20 cellular contexts compared by ENCODE assay signal in genomic region chr15:70017025-70017424, GRCh38.
DNase-seq lines count a peak whose midpoint lies in the region; ATAC-seq, FAIRE-seq and TF ChIP-seq lines count a peak whose summit lies in the region.
"Had no signal": no experiment of that assay in that cellular context is flagged by ENCODE, and none has a peak within 500 bp of the region (broad histone marks: within the 10 kb centered on the region; RNA-seq: fewer than 3 reads in every experiment).

No MANE protein-coding gene starts in this region.

- H3K9ac ChIP-seq in Karpas-422 (ENCODE audit: low read length) (no peak overlapping the region), GM12878 (ENCODE audit: control insufficient read depth, insufficient read depth, low read length) (peak overlapping the region; percentile 74)
- H3K9ac ChIP-seq: BLaER1 treated with 17β-estradiol and CSF1 and Interleukin-3, amounts not matched to agents 10 nM and 100 nM had no signal

- FAIRE-seq in GM12878 (lab: Jason Lieb, UNC) = no peak
- FAIRE-seq: K562 had no signal

- peaks cover 5% of the 10 kb centered on the region for H3K9me3 Mint-ChIP-seq in activated CD4-positive, alpha-beta T cell treated with anti-CD3 and anti-CD28 coated beads, Interleukin-2, amount 10 ng/mL, durations not matched to agents 7 days and 5 days
- H3K9me3 Mint-ChIP-seq in stimulated activated naive B cell treated with anti-CD40 and anti-IgM and Interleukin-4, amounts not matched to agents 10 μg/mL and 1 μg/mL and 100 μg/mL, for 72 hours = peaks cover 3% of the 10 kb centered on the region in 2 donors

- no peak for ATAC-seq in GM12878
- ATAC-seq in stimulated activated naive B cell treated with anti-CD40 and anti-IgM and Interleukin-4, amounts not matched to agents 10 μg/mL and 1 μg/mL and 100 μg/mL, for 72 hours (replicated peaks) = no peak
- ATAC-seq in HG03354 (IDR thresholded peaks at IDR 0.05; ENCODE audit: poor library complexity, severe bottlenecking, unreplicated experiment) = no peak
- ATAC-seq in HG03095 (IDR thresholded peaks at IDR 0.05; ENCODE audit: unreplicated experiment) = no peak
- ATAC-seq: K562, SK-N-SH treated with all-trans-retinoic acid at 6 μM for 48 hours had no signal

- H3K36me3 ChIP-seq in Karpas-422 (ENCODE audit: insufficient read depth, low read length) = no peaks in the 10 kb centered on the region
- no peaks in the 10 kb centered on the region for H3K36me3 ChIP-seq in GM12878 (ENCODE audit: control insufficient read depth in 2 of 2, insufficient read depth in 2 of 2, low read length in 1 of 2)
- H3K36me3 ChIP-seq: BLaER1 treated with 17β-estradiol and CSF1 and Interleukin-3, amounts not matched to agents 10 nM and 100 nM; HAP-1 had no signal

- no TSS peak for BruUV-seq in GM12878 (replicated peaks; lab: Mats Ljungman, UMichigan)

- H3K27me3 ChIP-seq in Karpas-422 (ENCODE audit: low read length) = no peaks in the 10 kb centered on the region
- no peaks in the 10 kb centered on the region for H3K27me3 ChIP-seq in GM12878 (replicated peaks in 1 of 2; ENCODE audit: control insufficient read depth in 2 of 2, insufficient read depth in 2 of 2, low read length in 1 of 2)

- peak overlapping the region; percentile 38 for H3K27ac Mint-ChIP-seq in activated CD4-positive, alpha-beta T cell treated with anti-CD3 and anti-CD28 coated beads, Interleukin-2, amount 10 ng/mL, durations not matched to agents 7 days and 5 days
- peak overlapping the region; percentile 1 for H3K27ac Mint-ChIP-seq in stimulated activated naive B cell treated with anti-CD40 and anti-IgM and Interleukin-4, amounts not matched to agents 10 μg/mL and 1 μg/mL and 100 μg/mL, for 72 hours

- 0 out of 2 replicates have a peak, but pooled peaks have one; percentile 3 for TF ChIP-seq POLR2A in GM12878 (IDR thresholded peaks at IDR 0.05; ENCODE audit: low read depth, low read length)

- POLR2A ChIA-PET in activated CD4-positive, alpha-beta T cell treated with anti-CD3 and anti-CD28 coated beads, Interleukin-2, amount 10 ng/mL, durations not matched to agents 7 days and 5 days (lab: Charles Lee) = no interaction called here
- POLR2A ChIA-PET in GM12878 (lab: Charles Lee) = interaction anchor here (0.9 to 1.4 kb wide), 3 partner anchors 9 to 31 kb away, joined by 3 to 6 read pairs (median 6); no protein-coding TSS in a partner anchor

- RAD21 ChIA-PET in GM12878 (lab: Charles Lee; ENCODE audit: unreplicated experiment) = interaction anchor here (0.7 to 4.2 kb wide), 4 partner anchors 11 to 82 kb away, joined by 3 to 29 read pairs (median 6); partner anchors contain the start of gene TLE3

- in situ Hi-C loops in GM12878 (cut with MboI) = no loop called here

- H3K4me3 Mint-ChIP-seq in activated CD4-positive, alpha-beta T cell treated with anti-CD3 and anti-CD28 coated beads, Interleukin-2, amount 10 ng/mL, durations not matched to agents 7 days and 5 days = no peak overlapping the region
- no peak overlapping the region for H3K4me3 Mint-ChIP-seq in stimulated activated naive B cell treated with anti-CD40 and anti-IgM and Interleukin-4, amounts not matched to agents 10 μg/mL and 1 μg/mL and 100 μg/mL, for 72 hours
- H3K4me3 Mint-ChIP-seq: CD8-positive, alpha-beta memory T cell had no signal

- H3K27ac ChIP-seq in Karpas-422 (ENCODE audit: low read length) (no peak overlapping the region), GM12878 (ENCODE audit: control insufficient read depth, insufficient read depth) (peak overlapping the region; percentile 84)
- H3K27ac ChIP-seq: BLaER1 treated with 17β-estradiol and CSF1 and Interleukin-3, amounts not matched to agents 10 nM and 100 nM had no signal

- H3K4me1 Mint-ChIP-seq in activated CD4-positive, alpha-beta T cell treated with anti-CD3 and anti-CD28 coated beads, Interleukin-2, amount 10 ng/mL, durations not matched to agents 7 days and 5 days = peaks cover 14% of the 10 kb centered on the region
- H3K4me1 Mint-ChIP-seq in stimulated activated naive B cell treated with anti-CD40 and anti-IgM and Interleukin-4, amounts not matched to agents 10 μg/mL and 1 μg/mL and 100 μg/mL, for 72 hours = peaks cover 44% of the 10 kb centered on the region in 2 donors

- H4K20me1 ChIP-seq in Karpas-422 (ENCODE audit: insufficient read depth, low read depth, low read length) = no peaks in the 10 kb centered on the region
- H4K20me1 ChIP-seq in GM12878 (ENCODE audit: control insufficient read depth, insufficient read depth) = no peaks in the 10 kb centered on the region

- peaks cover 19% of the 10 kb centered on the region for H3K27me3 Mint-ChIP-seq in activated CD4-positive, alpha-beta T cell treated with anti-CD3 and anti-CD28 coated beads, Interleukin-2, amount 10 ng/mL, durations not matched to agents 7 days and 5 days
- peaks cover 21 to 22% of the 10 kb centered on the region in 2 donors for H3K27me3 Mint-ChIP-seq in stimulated activated naive B cell treated with anti-CD40 and anti-IgM and Interleukin-4, amounts not matched to agents 10 μg/mL and 1 μg/mL and 100 μg/mL, for 72 hours

- peaks cover under 1% of the 10 kb centered on the region for H3K36me3 Mint-ChIP-seq in activated CD4-positive, alpha-beta T cell treated with anti-CD3 and anti-CD28 coated beads, Interleukin-2, amount 10 ng/mL, durations not matched to agents 7 days and 5 days (ENCODE audit: low read depth)
- H3K36me3 Mint-ChIP-seq in stimulated activated naive B cell treated with anti-CD40 and anti-IgM and Interleukin-4, amounts not matched to agents 10 μg/mL and 1 μg/mL and 100 μg/mL, for 72 hours = peaks cover under 1 to 7% of the 10 kb centered on the region in 2 donors

- H3K4me1 ChIP-seq in Karpas-422 (ENCODE audit: low read length) (peaks cover 73% of the 10 kb centered on the region), GM12878 (ENCODE audit: control insufficient read depth, insufficient read depth, low read length) (peaks cover 60% of the 10 kb centered on the region)
- H3K4me1 ChIP-seq: HAP-1 had no signal

- H2AFZ ChIP-seq in Karpas-422 (ENCODE audit: low read length) = no peak overlapping the region
- no peak overlapping the region for H2AFZ ChIP-seq in GM12878 (ENCODE audit: control insufficient read depth, low read depth, low read length)

- TF ChIP-seq CTCF in GM12878 (IDR thresholded peaks at IDR 0.05 in 2 of 3, conservative IDR thresholded peaks at IDR 0.05 in 1 of 3; ENCODE audit: control insufficient read depth in 2 of 3, extremely low read depth in 1 of 3, insufficient read depth in 1 of 3, low read depth in 3 of 3, low read length in 3 of 3) = no peak

- WGBS in GM12878 (ENCODE audit: insufficient coverage, insufficient replicate concordance, low lambda C conversion rate, missing lambda C conversion rate) = 63% methylated on average over 4 of the region's 4 CpGs

- peak overlapping the region; percentile 66 for H3K4me2 ChIP-seq in Karpas-422 (ENCODE audit: low read depth, low read length, poor library complexity, severe bottlenecking)
- peak overlapping the region; percentile 65 for H3K4me2 ChIP-seq in GM12878 (ENCODE audit: control insufficient read depth, insufficient read depth)

- no peak for TF ChIP-seq EP300 in GM12878 (IDR thresholded peaks at IDR 0.05; ENCODE audit: borderline replicate concordance in 1 of 2, control insufficient read depth in 1 of 2, low read depth in 2 of 2, low read length in 2 of 2)

- H3K4me3 ChIP-seq in Karpas-422 (ENCODE audit: low read length) (no peak overlapping the region), GM12878 (peak overlapping the region; percentile 17; the same call in 1 of the 2 replicates)
- H3K4me3 ChIP-seq: BLaER1 treated with 17β-estradiol and CSF1 and Interleukin-3, amounts not matched to agents 10 nM and 100 nM; HAP-1; K562 had no signal

- no peak for DNase-seq in activated CD4-positive, alpha-beta T cell treated with anti-CD3 and anti-CD28 coated beads, Interleukin-2, amount 10 ng/mL, durations not matched to agents 7 days and 5 days
- DNase-seq in activated CD4-positive, alpha-beta T cell treated with anti-CD3 and anti-CD28 coated beads, Interleukin-2, amount 50 U/mL, for 48 hours = no peak
- DNase-seq in Karpas-422 (no peak), GM12878 (ENCODE audit: low read depth, low spot score) (no peak), kidney tubule cell (ENCODE audit: low spot score) (no peak)
- no peak for DNase-seq in stimulated activated naive B cell treated with anti-CD40 and anti-IgM and Interleukin-4, amounts not matched to agents 10 μg/mL and 1 μg/mL and 100 μg/mL, for 72 hours
- DNase-seq: 8988T; CD8-positive, alpha-beta memory T cell; DND-41; GDM1; NCI-H1436; NCI-H2029; SHP77 treated with DMSO at 0.1 percent for 48 hours; T-helper 1 cell had no signal

- no peaks in the 10 kb centered on the region for H3K9me2 ChIP-seq in Karpas-422 (replicated peaks; ENCODE audit: insufficient read depth, low read length)

- SMC1A ChIA-PET in GM12878 (lab: Charles Lee; ENCODE audit: uncharacterized antibody, unreplicated experiment) = interaction anchor here (0.7 to 4.6 kb wide), 6 partner anchors 18 to 267 kb away, joined by 3 to 17 read pairs (median 4); no protein-coding TSS in a partner anchor

- CTCF ChIA-PET in activated CD4-positive, alpha-beta T cell treated with anti-CD3 and anti-CD28 coated beads, Interleukin-2, amount 10 ng/mL, durations not matched to agents 7 days and 5 days (lab: Charles Lee) = interaction anchor here (1.3 kb wide), 1 partner anchor 13 kb away, joined by 4 read pairs; no protein-coding TSS in a partner anchor
- CTCF ChIA-PET in GM12878 (lab: Yijun Ruan, JAX) = interaction anchor here (0.8 to 1.8 kb wide), 4 partner anchors 17 to 81 kb away, joined by 3 to 8 read pairs (median 4); partner anchors contain the start of gene TLE3

- no peaks in the 10 kb centered on the region for H3K9me3 ChIP-seq in Karpas-422 (ENCODE audit: low read length)
- no peaks in the 10 kb centered on the region; the same call in 2 of the 3 replicates for H3K9me3 ChIP-seq in GM12878 (replicated peaks; ENCODE audit: control insufficient read depth, insufficient read depth, low read length)
- H3K9me3 ChIP-seq: HAP-1 had no signal

- H3K79me2 ChIP-seq in Karpas-422 (ENCODE audit: low read length) (no peaks in the 10 kb centered on the region), GM12878 (ENCODE audit: control insufficient read depth, insufficient read depth, low read length) (no peaks in the 10 kb centered on the region)

- intact Hi-C loops in GM12878 (cut with micrococcal nuclease; ENCODE audit: unreplicated experiment) = loop anchor here (5.0 kb wide), 1 partner anchor 470 kb away; no protein-coding TSS in a partner anchor

- no peak for TF ChIP-seq RAD21 in GM12878 (IDR thresholded peaks at IDR 0.05; ENCODE audit: insufficient read depth, low read depth, low read length)

TF ChIP-seq in GM12878, 131 proteins besides CTCF, POLR2A, EP300 and RAD21 (continues in another document):
- TF ChIP-seq MTA3 (IDR thresholded peaks at IDR 0.05; ENCODE audit: borderline replicate concordance, low read length) = no peak
